9 cellular contexts compared by ENCODE assay signal in genomic region chr7:100053201-100053600, GRCh38. TPM values are rescaled to one million over a fixed set of nuclear protein-coding genes. Genes with fewer than 3 reads are reported as not detected.
DNase-seq lines count a peak whose midpoint lies in the region; ATAC-seq and TF ChIP-seq lines count a peak whose summit lies in the region.
"Had no signal": no experiment of that assay in that cellular context is flagged by ENCODE, and none has a peak within 500 bp of the region (broad histone marks: within the 10 kb centered on the region; RNA-seq: fewer than 3 reads in every experiment).

No MANE protein-coding gene starts in this region.

- H3K4me3 Mint-ChIP-seq in Calu3 (ENCODE audit: low read depth, unreplicated experiment) (no peak overlapping the region), type B pancreatic cell (peak overlapping the region; percentile 69)
- H3K4me3 Mint-ChIP-seq: T-cell had no signal

- DNase-seq in Calu3: peak; percentile 40
- peak; percentile 62 for DNase-seq in HEK293T (ENCODE audit: extremely low spot score)
- DNase-seq in NCI-H524 treated with DMSO at 0.1 percent for 48 hours (lab: John Stamatoyannopoulos, UW): peak; percentile 42
- peak in 44 of 56 donors; percentile 6 to 76 (median 37) for DNase-seq in amygdala (lab: John Stamatoyannopoulos, UW)
- peak; percentile 43 for DNase-seq in iPS-NIHi11 (ENCODE audit: low spot score)
- DNase-seq in type B pancreatic cell (ENCODE audit: extremely low spot score, unreplicated experiment): no peak
- no peak for DNase-seq in NK-92 treated with Interleukin-12 subunit alpha and Interleukin-12 subunit beta, amount 100 ng/mL, for 24 hours (lab: John Stamatoyannopoulos, UW)

- H3K27ac Mint-ChIP-seq in Calu3 (ENCODE audit: unreplicated experiment) (no peak overlapping the region), type B pancreatic cell (peak overlapping the region; percentile 74)
- H3K27ac Mint-ChIP-seq: T-cell had no signal

- H3K4me1 Mint-ChIP-seq in Calu3 (ENCODE audit: low read depth, unreplicated experiment) (peaks cover 7% of the 10 kb centered on the region), type B pancreatic cell (ENCODE audit: unreplicated experiment) (peaks cover 9% of the 10 kb centered on the region)

- ATAC-seq in HG02763 (IDR thresholded peaks at IDR 0.05; ENCODE audit: unreplicated experiment): no peak

- H3K27me3 Mint-ChIP-seq in Calu3 (ENCODE audit: unreplicated experiment): no peaks in the 10 kb centered on the region
- H3K27me3 Mint-ChIP-seq in type B pancreatic cell: no peaks in the 10 kb centered on the region
- H3K27me3 Mint-ChIP-seq: T-cell had no signal

- intact Hi-C loops in Calu3 (cut with micrococcal nuclease; ENCODE audit: unreplicated experiment): loop anchor here (1.0 to 5.0 kb wide), 2 partner anchors 59 to 141 kb away; no protein-coding TSS in a partner anchor

- CTCF ChIA-PET in Calu3 (lab: Charles Lee): interaction anchor here (0.6 to 1.6 kb wide), 3 partner anchors 8 to 422 kb away, joined by 3 to 14 read pairs (median 3); no protein-coding TSS in a partner anchor
- CTCF ChIA-PET in HEK293T (lab: Yijun Ruan, JAX): interaction anchor here (0.6 to 0.9 kb wide), 2 partner anchors 45 to 59 kb away, joined by 3 to 4 read pairs; no protein-coding TSS in a partner anchor

- H3K9me3 Mint-ChIP-seq in Calu3 (ENCODE audit: low read depth, unreplicated experiment) (no peaks in the 10 kb centered on the region), type B pancreatic cell (no peaks in the 10 kb centered on the region)
- H3K9me3 Mint-ChIP-seq: T-cell had no signal

- H3K36me3 Mint-ChIP-seq in Calu3 (ENCODE audit: insufficient read depth, unreplicated experiment) (peaks cover 14% of the 10 kb centered on the region), type B pancreatic cell (peaks cover 7% of the 10 kb centered on the region)

- no peak for TF ChIP-seq CTCF in Calu3 (IDR thresholded peaks at IDR 0.05; ENCODE audit: unreplicated experiment)
- peak; percentile 53 for TF ChIP-seq CTCF in type B pancreatic cell (conservative IDR thresholded peaks at IDR 0.05)

- BruUV-seq in Calu3 (replicated peaks; lab: Mats Ljungman, UMichigan): no TSS peak

- POLR2A ChIA-PET in HEK293T (lab: Yijun Ruan, JAX): no interaction called here

TF ChIP-seq in HEK293T, 16 proteins besides CTCF, POLR2A, EP300 and RAD21:
- TF ChIP-seq NFRKB (IDR thresholded peaks at IDR 0.05) (no peak), ELF4 (IDR thresholded peaks at IDR 0.05) (no peak), CTBP1 (IDR thresholded peaks at IDR 0.05; ENCODE audit: borderline replicate concordance) (no peak), FOXK2 (IDR thresholded peaks at IDR 0.05) (no peak), L3MBTL2 (conservative IDR thresholded peaks at IDR 0.05) (no peak), PKNOX1 (IDR thresholded peaks at IDR 0.05) (no peak), BHLHE40 (IDR thresholded peaks at IDR 0.05; ENCODE audit: borderline replicate concordance) (no peak), ZNF384 (IDR thresholded peaks at IDR 0.05) (no peak), LEF1 (IDR thresholded peaks at IDR 0.05; ENCODE audit: borderline replicate concordance) (no peak), SUZ12 (IDR thresholded peaks at IDR 0.05) (no peak), ARNT (IDR thresholded peaks at IDR 0.05) (no peak), TARDBP (IDR thresholded peaks at IDR 0.05) (no peak), SP1 (IDR thresholded peaks at IDR 0.05) (no peak), HDGF (IDR thresholded peaks at IDR 0.05; ENCODE audit: borderline replicate concordance) (no peak), FOXA1 (IDR thresholded peaks at IDR 0.05) (no peak), FOXM1 (IDR thresholded peaks at IDR 0.05; ENCODE audit: borderline replicate concordance) (no peak)
TF ChIP-seq in HEK293T: peak in this region for 0.

RNA-seq across cellular contexts. Expression of gene ZSCAN21, which starts 3.6 kb away (rescaled TPM):
- total RNA-seq in Calu3 (2022) (5.5 and 5.7 TPM in 2 replicates), type B pancreatic cell (ENCODE audit: low replicate concordance) (11.9 and 16.4 TPM in 2 replicates)

RNA-seq across cellular contexts. Expression of gene ZNF3, which starts 28.3 kb away (rescaled TPM):
- total RNA-seq in Calu3 (2022): 26.7 TPM in 2 replicates
- total RNA-seq in type B pancreatic cell (ENCODE audit: low replicate concordance): 52.8 and 66.6 TPM in 2 replicates

RNA-seq across cellular contexts. Expression of gene COPS6, which starts 35.6 kb away (rescaled TPM):
- total RNA-seq in Calu3 (2022): 97.1 and 110 TPM in 2 replicates
- total RNA-seq in type B pancreatic cell (ENCODE audit: low replicate concordance): 87.0 and 120 TPM in 2 replicates

RNA-seq across cellular contexts. Expression of gene ZKSCAN1, which starts 37.8 kb away (rescaled TPM):
- total RNA-seq in Calu3 (2022) (56.6 and 60.0 TPM in 2 replicates), type B pancreatic cell (ENCODE audit: low replicate concordance) (157 and 170 TPM in 2 replicates)

RNA-seq across cellular contexts. Expression of gene MCM7, which starts 48.0 kb away (rescaled TPM):
- total RNA-seq in Calu3 (2022) (122 and 125 TPM in 2 replicates), type B pancreatic cell (ENCODE audit: low replicate concordance) (121 and 244 TPM in 2 replicates)

Comparison
In these comparisons a context has a peak if more than half of its experiments do, and no peak if none do; other contexts are left out.
1. DNase-seq: peak in Calu3 (single experiment), HEK293T (single experiment), NCI-H524 treated with DMSO at 0.1 percent for 48 hours (single experiment), amygdala (44 of 56) and iPS-NIHi11 (single experiment); none in type B pancreatic cell (single experiment) and NK-92 treated with Interleukin-12 subunit alpha and Interleukin-12 subunit beta, amount 100 ng/mL, for 24 hours (single experiment).